8 cellular contexts compared by ENCODE assay signal in the genomic region with DNA sequence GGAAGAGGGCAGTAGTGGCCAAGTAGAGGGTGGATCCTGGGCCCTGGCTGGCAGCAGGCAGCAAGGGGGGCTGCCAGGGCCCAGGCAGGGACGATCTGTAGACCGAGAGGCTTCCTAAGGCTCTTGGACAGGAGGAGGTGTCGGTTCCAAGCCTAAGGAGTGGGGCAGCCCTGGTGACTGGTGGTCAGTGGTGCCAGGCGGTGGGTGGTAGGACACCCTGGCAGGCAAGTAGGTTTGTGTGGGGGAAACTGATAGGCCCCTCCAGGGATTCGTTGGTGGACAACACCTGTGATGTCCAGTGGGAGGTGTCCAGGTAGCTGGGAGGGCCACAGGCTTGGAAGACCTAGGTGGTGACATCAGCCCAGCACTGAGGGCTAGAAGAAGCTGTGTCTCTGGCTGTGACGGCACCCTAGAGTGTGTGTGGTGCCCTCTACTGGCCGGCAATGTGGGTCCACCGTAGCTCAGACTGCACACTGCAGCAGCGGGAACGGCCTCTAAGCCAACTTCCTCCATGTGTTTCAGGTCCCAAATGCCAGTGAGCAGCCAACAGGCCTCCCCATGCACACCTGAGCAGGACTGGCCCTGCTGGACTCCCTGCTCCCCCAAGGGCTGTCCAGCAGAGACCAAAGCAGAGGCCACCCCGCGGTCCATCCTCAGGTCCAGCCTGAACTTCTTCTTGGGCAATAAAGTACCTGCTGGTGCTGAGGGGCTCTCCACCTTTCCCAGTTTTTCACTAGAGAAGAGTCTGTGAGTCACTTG.
DNase-seq lines count a peak whose midpoint lies in the region; ATAC-seq lines count a peak whose summit lies in the region.

No MANE protein-coding gene starts in this region.

- ATAC-seq in HG02840 (IDR thresholded peaks at IDR 0.05; ENCODE audit: low FRiP score, unreplicated experiment) = no peak

- DNase-seq in NCI-H146 (lab: John Stamatoyannopoulos, UW) (peak; percentile 29), NCI-H146 treated with DMSO at 0.1 percent for 48 hours (lab: John Stamatoyannopoulos, UW; ENCODE audit: unreplicated experiment) (no peak), NCI-H226 (peak; percentile 14), dedifferentiated amniotic fluid mesenchymal stem cell (ENCODE audit: extremely low spot score) (peak; percentile 48), medulla oblongata (ENCODE audit: extremely low spot score) (peak; percentile 49)
- peak; percentile 83 for DNase-seq in activated CD4-positive, alpha-beta T cell treated with anti-CD3 and anti-CD28 coated beads for 48 hours
- peak; percentile 84 for DNase-seq in stimulated activated CD8-positive, alpha-beta memory T cell treated with anti-CD3 and anti-CD28 coated beads, Interleukin-4, amount 100 ng/mL, for 48 hours
